In genomic region chr19:14015454-14016035, GRCh38 we compare ENCODE assay signal across 9 cellular contexts.
DNase-seq lines count a peak whose midpoint lies in the region; ATAC-seq and TF ChIP-seq lines count a peak whose summit lies in the region.
"Had no signal": no experiment of that assay in that cellular context is flagged by ENCODE, and none has a peak within 500 bp of the region (broad histone marks: within the 10 kb centered on the region; RNA-seq: fewer than 3 reads in every experiment).

No MANE protein-coding gene starts in this region.

- H3K4me2 ChIP-seq in OCI-LY1 (ENCODE audit: low read length): peak overlapping the region; percentile 49

- peak overlapping the region; percentile 83 for H3K27ac ChIP-seq in OCI-LY1 (ENCODE audit: low read depth, low read length, poor library complexity, severe bottlenecking)

- H3K9me2 ChIP-seq in OCI-LY1 (ENCODE audit: low read depth, low read length): no peaks in the 10 kb centered on the region

- no peaks in the 10 kb centered on the region for H3K79me2 ChIP-seq in OCI-LY1 (ENCODE audit: insufficient read depth, low read length)

- no peaks in the 10 kb centered on the region for H3K27me3 ChIP-seq in OCI-LY1 (ENCODE audit: insufficient read depth, low read length)

- peaks cover 30% of the 10 kb centered on the region for H3K4me1 ChIP-seq in OCI-LY1 (ENCODE audit: insufficient read depth, low read length, severe bottlenecking)

- H3K36me3 ChIP-seq in OCI-LY1 (ENCODE audit: insufficient read depth, low read length): no peaks in the 10 kb centered on the region

- peak; percentile 45 for DNase-seq in GM19238 (ENCODE audit: insufficient read length, low spot score)
- DNase-seq in stimulated activated naive CD8-positive, alpha-beta T cell treated with anti-CD3 and anti-CD28 coated beads, Interleukin-15, Interleukin-2, amounts not matched to agents 100 U/mL and 50 U/mL, for 24 hours: no peak
- no peak for DNase-seq in T-helper 9 cell
- no peak for DNase-seq in HK-2 (ENCODE audit: unreplicated experiment)
- no peak for DNase-seq in 8988T
- DNase-seq: NCI-H1436; stimulated activated CD4-positive, alpha-beta T cell treated with anti-CD3 and anti-CD28 coated beads, Interleukin-4, amount 100 ng/mL, for 4 hours had no signal

- H3F3A ChIP-seq in OCI-LY1 (ENCODE audit: insufficient read depth, low read length): peaks cover 8% of the 10 kb centered on the region; the same call in 1 of the 2 replicates

- peak overlapping the region; percentile 10 for H3K4me3 ChIP-seq in OCI-LY1 (ENCODE audit: low read depth, low read length, poor library complexity, severe bottlenecking)

- no peaks in the 10 kb centered on the region for H4K20me1 ChIP-seq in OCI-LY1 (ENCODE audit: insufficient read depth, low read length)

- H2AFZ ChIP-seq in OCI-LY1 (ENCODE audit: low read length): no peak overlapping the region

- no peaks in the 10 kb centered on the region for H3K9me3 ChIP-seq in OCI-LY1 (ENCODE audit: low read length)

- no peak for TF ChIP-seq CTCF in OCI-LY1 (IDR thresholded peaks at IDR 0.05; ENCODE audit: low read length)

- ATAC-seq in HG02759 (IDR thresholded peaks at IDR 0.05; ENCODE audit: unreplicated experiment): peak; percentile 79
- ATAC-seq in stimulated activated naive CD8-positive, alpha-beta T cell treated with anti-CD3 and anti-CD28 coated beads, Interleukin-15, Interleukin-2, amounts not matched to agents 100 U/mL and 50 U/mL, for 24 hours: peak; percentile 49

- H3K9ac ChIP-seq in OCI-LY1 (ENCODE audit: low read length): no peak overlapping the region
